Comparison of ENCODE assay signal across 8 cellular contexts in genomic region chr16:29626778-29627331, GRCh38.
DNase-seq lines count a peak whose midpoint lies in the region; ATAC-seq and TF ChIP-seq lines count a peak whose summit lies in the region.
"Not testable (repeated sequence)": the region's sequence is repeated elsewhere in the genome, so short reads cannot be mapped to it uniquely, and the experiment has no call there.

No MANE protein-coding gene starts in this region.

- peak; percentile 53 for ATAC-seq in GM21381 (IDR thresholded peaks at IDR 0.05; ENCODE audit: unreplicated experiment)
- peak; percentile 65 for ATAC-seq in HG03159 (IDR thresholded peaks at IDR 0.05; ENCODE audit: unreplicated experiment)

- not testable (repeated sequence) for H3K27ac ChIP-seq in effector memory CD4-positive, alpha-beta T cell (ENCODE audit: insufficient read depth, low read length, poor library complexity, severe bottlenecking)
- peak overlapping the region; percentile 62 for H3K27ac ChIP-seq in neutrophil

- TF ChIP-seq CTCF in GM06990 (IDR thresholded peaks at IDR 0.05; ENCODE audit: insufficient read depth, low read length, poor library complexity, severe bottlenecking); neutrophil (IDR thresholded peaks at IDR 0.05): not testable (repeated sequence)

- H3K27me3 ChIP-seq in GM06990 (replicated peaks; ENCODE audit: control insufficient read depth, insufficient read depth, low read length); effector memory CD4-positive, alpha-beta T cell (replicated peaks; ENCODE audit: control insufficient read depth, insufficient read depth, low read length, poor library complexity, severe bottlenecking); neutrophil: not testable (repeated sequence)

- H3K4me3 ChIP-seq in GM06990 (replicated peaks; ENCODE audit: low read depth, low read length); effector memory CD4-positive, alpha-beta T cell (ENCODE audit: insufficient read depth, low read depth, low read length, poor library complexity, severe bottlenecking): not testable (repeated sequence)
- H3K4me3 ChIP-seq in neutrophil (ENCODE audit: low read depth in 1 of 2, low read length in 1 of 2): peak overlapping the region in 1 of 2 experiments; percentile 14

- DNase-seq in GM06990 (ENCODE audit: extremely low read depth, insufficient read length) (peak; percentile 71), T-helper 9 cell (peak; percentile 19)
- peak; percentile 52 for DNase-seq in activated T-cell treated with anti-CD3 and anti-CD28 coated beads, Interleukin-2, amount 50 U/mL, for 1 hour
- DNase-seq in effector memory CD4-positive, alpha-beta T cell: peak in 2 of 3 donors; percentile 41 to 53
- peak; percentile 71 for DNase-seq in stimulated activated CD8-positive, alpha-beta memory T cell treated with anti-CD3 and anti-CD28 coated beads, Interleukin-4, amount 100 ng/mL, for 48 hours

- not testable (repeated sequence) for H3K4me1 ChIP-seq in effector memory CD4-positive, alpha-beta T cell (ENCODE audit: control insufficient read depth, insufficient read depth, low read length, poor library complexity, severe bottlenecking)
- peaks cover 12% of the 10 kb centered on the region in 2 experiments for H3K4me1 ChIP-seq in neutrophil (ENCODE audit: control insufficient read depth in 1 of 2, insufficient read depth in 1 of 2, low read depth in 1 of 2, low read length in 1 of 2)

- H3K36me3 ChIP-seq in GM06990 (ENCODE audit: control insufficient read depth, insufficient read depth, low read length); effector memory CD4-positive, alpha-beta T cell (ENCODE audit: control insufficient read depth, insufficient read depth, low read length); neutrophil: not testable (repeated sequence)

- H3K9me3 ChIP-seq in effector memory CD4-positive, alpha-beta T cell (ENCODE audit: control insufficient read depth, low read length); neutrophil: not testable (repeated sequence)

Comparison
In these comparisons a context has a peak if more than half of its experiments do, and no peak if none do; other contexts are left out.
1. DNase-seq: peak in every context shown above with its lines; median percentile 71 in GM06990; 71 in stimulated activated CD8-positive, alpha-beta memory T cell treated with anti-CD3 and anti-CD28 coated beads, Interleukin-4, amount 100 ng/mL, for 48 hours; 52 in activated T-cell treated with anti-CD3 and anti-CD28 coated beads, Interleukin-2, amount 50 U/mL, for 1 hour; 47 in effector memory CD4-positive, alpha-beta T cell; 19 in T-helper 9 cell.